24 cellular contexts compared by ENCODE assay signal in genomic region chr5:81310402-81311063, GRCh38. TPM values are rescaled to one million over a fixed set of nuclear protein-coding genes. Genes with fewer than 3 reads are reported as not detected.
DNase-seq lines count a peak whose midpoint lies in the region; ATAC-seq and TF ChIP-seq lines count a peak whose summit lies in the region.
"Had no signal": no experiment of that assay in that cellular context is flagged by ENCODE, and none has a peak within 500 bp of the region (broad histone marks: within the 10 kb centered on the region; RNA-seq: fewer than 3 reads in every experiment).

No MANE protein-coding gene starts in this region.

- intact Hi-C loops in CD4-positive, alpha-beta memory T cell (cut with micrococcal nuclease): no loop called here
- intact Hi-C loops in lower leg skin (cut with DNase I; ENCODE audit: low total_unique reads): no loop called here

- H3K9me3 Mint-ChIP-seq in CD4-positive, alpha-beta memory T cell: no peaks in the 10 kb centered on the region
- H3K9me3 Mint-ChIP-seq: CD14-positive monocyte, GM23338, IgD-negative memory B cell had no signal

- H3K9me3 ChIP-seq in SK-N-SH: no peaks in the 10 kb centered on the region
- no peaks in the 10 kb centered on the region for H3K9me3 ChIP-seq in CD4-positive, alpha-beta memory T cell (ENCODE audit: control insufficient read depth in 1 of 2, low read length in 2 of 2)
- H3K9me3 ChIP-seq in liver (ENCODE audit: control insufficient read depth in 4 of 4, low read length in 3 of 4): no peaks in the 10 kb centered on the region
- no peaks in the 10 kb centered on the region for H3K9me3 ChIP-seq in GM23248 (ENCODE audit: low read depth)
- H3K9me3 ChIP-seq: BE2C, SJCRH30 had no signal

- H3K9me2 ChIP-seq in SK-N-SH: no peaks in the 10 kb centered on the region
- H3K9me2 ChIP-seq in GM23248 (ENCODE audit: insufficient read depth): no peaks in the 10 kb centered on the region

- TF ChIP-seq RAD21 in SK-N-SH (IDR thresholded peaks at IDR 0.05; ENCODE audit: low read length) (no peak), liver (IDR thresholded peaks at IDR 0.05) (peak in 1 of 2 donors; percentile 3)

- H2AFZ ChIP-seq in SK-N-SH (ENCODE audit: low read depth) (no peak overlapping the region), GM23248 (no peak overlapping the region)
- H2AFZ ChIP-seq: GM23338 had no signal

- TF ChIP-seq CTCF in SK-N-SH (IDR thresholded peaks at IDR 0.05) (no peak), liver (IDR thresholded peaks at IDR 0.05; ENCODE audit: low read depth, low read length, missing input control) (no peak), lower leg skin (IDR thresholded peaks at IDR 0.05) (no peak)

- no peak for TF ChIP-seq POLR2A in lower leg skin (IDR thresholded peaks at IDR 0.05)

- in situ Hi-C loops in GM23248 (cut with MboI): no loop called here

- POLR2A ChIA-PET in SK-N-SH (lab: Yijun Ruan, JAX): no interaction called here
- POLR2A ChIA-PET in CD4-positive, alpha-beta memory T cell (lab: Charles Lee; ENCODE audit: partially characterized antibody): no interaction called here

- CTCF ChIA-PET in SK-N-SH (lab: Yijun Ruan, JAX): interaction anchor here (1.2 kb wide), 1 partner anchor 949 kb away, joined by 3 read pairs; no protein-coding TSS in a partner anchor
- CTCF ChIA-PET in CD4-positive, alpha-beta memory T cell (lab: Charles Lee; ENCODE audit: partially characterized antibody): interaction anchor here (1.0 kb wide), 1 partner anchor 9 kb away, joined by 4 read pairs; no protein-coding TSS in a partner anchor

- H3K36me3 ChIP-seq in SK-N-SH (replicated peaks in 1 of 2; ENCODE audit: control insufficient read depth in 1 of 2, insufficient read depth in 2 of 2, low read length in 1 of 2) (peaks cover 41 to 58% of the 10 kb centered on the region in 2 experiments), liver (ENCODE audit: control insufficient read depth in 4 of 4, insufficient read depth in 3 of 4, low read depth in 1 of 4, low read length in 3 of 4) (peaks cover 0 to 26% (median 20%) of the 10 kb centered on the region in 4 donors), GM23248 (ENCODE audit: low read depth) (peaks cover 42% of the 10 kb centered on the region)
- H3K36me3 ChIP-seq in CD4-positive, alpha-beta memory T cell (ENCODE audit: insufficient read depth, low read length): peaks cover 6% of the 10 kb centered on the region

- H3K79me2 ChIP-seq in SK-N-SH (ENCODE audit: insufficient read depth) (peaks cover 15% of the 10 kb centered on the region), GM23248 (ENCODE audit: insufficient read depth) (peaks cover 26% of the 10 kb centered on the region)

- H3K27me3 Mint-ChIP-seq in CD4-positive, alpha-beta memory T cell: no peaks in the 10 kb centered on the region
- H3K27me3 Mint-ChIP-seq: IgD-negative memory B cell had no signal

- no peak for DNase-seq in SK-N-SH
- no peak for DNase-seq in CD4-positive, alpha-beta memory T cell
- DNase-seq in NCI-H187 treated with DMSO at 0.1 percent for 48 hours (lab: John Stamatoyannopoulos, UW): peak; percentile 14
- DNase-seq in middle frontal gyrus (ENCODE audit: extremely low spot score, low spot score): no peak
- no peak for DNase-seq in GM23248
- DNase-seq in lower leg skin (ENCODE audit: low spot score in 2 of 2): no peak
- DNase-seq: 8988T, ACHN, BE2C, Calu3, HCEC 1CT, MM.1S, NCI-H1694, NCI-H2081 treated with DMSO at 0.1 percent for 48 hours, NCI-H524 treated with DMSO at 0.1 percent for 48 hours, NCI-H774, SJCRH30 had no signal

- H3K4me1 Mint-ChIP-seq in CD4-positive, alpha-beta memory T cell: peaks cover 0 to 9% (median 2%) of the 10 kb centered on the region in 4 donors

- H3K9ac ChIP-seq in SK-N-SH: no peak overlapping the region
- H3K9ac ChIP-seq in liver (ENCODE audit: low read depth in 1 of 2, low read length in 2 of 2): no peak overlapping the region
- no peak overlapping the region for H3K9ac ChIP-seq in GM23248
- H3K9ac ChIP-seq: KMS-11 had no signal

- no peaks in the 10 kb centered on the region for H4K20me1 ChIP-seq in SK-N-SH (ENCODE audit: insufficient read depth)
- H4K20me1 ChIP-seq in GM23248 (ENCODE audit: insufficient read depth): no peaks in the 10 kb centered on the region

- H3K27me3 ChIP-seq in SK-N-SH (ENCODE audit: insufficient read depth): no peaks in the 10 kb centered on the region
- H3K27me3 ChIP-seq in CD4-positive, alpha-beta memory T cell (ENCODE audit: insufficient read depth, low read length): no peaks in the 10 kb centered on the region
- no peaks in the 10 kb centered on the region for H3K27me3 ChIP-seq in liver (ENCODE audit: control insufficient read depth in 4 of 4, insufficient read depth in 4 of 4, low read length in 3 of 4)
- no peaks in the 10 kb centered on the region for H3K27me3 ChIP-seq in GM23248 (replicated peaks; ENCODE audit: insufficient read depth)
- H3K27me3 ChIP-seq: BE2C, SJCRH30 had no signal

- peak overlapping the region in 4 of 7 donors; percentile 7 to 20 (median 17) for H3K27ac Mint-ChIP-seq in CD4-positive, alpha-beta memory T cell
- H3K27ac Mint-ChIP-seq: CD14-positive monocyte, GM23338, IgD-negative memory B cell had no signal

- H3K4me2 ChIP-seq in SK-N-SH (no peak overlapping the region), GM23248 (ENCODE audit: unreplicated experiment) (no peak overlapping the region)
- H3K4me2 ChIP-seq: GM23338, KMS-11 had no signal

- no peak overlapping the region; a peak in 1 of 4 replicates for H3K27ac ChIP-seq in SK-N-SH (ENCODE audit: low read depth in 2 of 2, low read length in 1 of 2)
- H3K27ac ChIP-seq in CD4-positive, alpha-beta memory T cell (ENCODE audit: low read depth, low read length): no peak overlapping the region
- H3K27ac ChIP-seq in liver (ENCODE audit: low read depth in 1 of 2, low read length in 2 of 2): peak overlapping the region; percentile 55 to 68
- no peak overlapping the region for H3K27ac ChIP-seq in GM23248
- H3K27ac ChIP-seq: KMS-11, SJCRH30 had no signal

- no peak overlapping the region for H3K4me3 ChIP-seq in SK-N-SH (ENCODE audit: low read depth in 2 of 2, low read length in 1 of 2)
- no peak overlapping the region for H3K4me3 ChIP-seq in CD4-positive, alpha-beta memory T cell (ENCODE audit: low read length in 2 of 2)
- H3K4me3 ChIP-seq in liver (ENCODE audit: low read depth in 1 of 3, low read length in 3 of 3): no peak overlapping the region
- no peak overlapping the region for H3K4me3 ChIP-seq in GM23248
- H3K4me3 ChIP-seq in lower leg skin (ENCODE audit: low read depth, poor library complexity, severe bottlenecking): no peak overlapping the region
- H3K4me3 ChIP-seq: GM23338, SJCRH30 had no signal

- H3F3A ChIP-seq in SK-N-SH (replicated peaks; ENCODE audit: insufficient read depth) (peaks cover 7% of the 10 kb centered on the region), GM23248 (ENCODE audit: insufficient read depth) (peaks cover 15% of the 10 kb centered on the region)

- no peak overlapping the region for H3K4me3 Mint-ChIP-seq in CD4-positive, alpha-beta memory T cell
- H3K4me3 Mint-ChIP-seq: CD14-positive monocyte, GM23338, IgD-negative memory B cell had no signal

- no peak for ATAC-seq in SK-N-SH treated with all-trans-retinoic acid at 6 μM for 48 hours
- ATAC-seq: GM23338, Right ventricle myocardium inferior had no signal

- WGBS in SK-N-SH (ENCODE audit: low lambda C conversion rate): 90% methylated on average over 1 of the region's 1 CpG
- 34% methylated on average over 1 of the region's 1 CpG for WGBS in liver
- 40 to 74% methylated on average over 1 of the region's 1 CpG for WGBS in GM23248 (ENCODE audit: low coverage in 1 of 2, low lambda C conversion rate in 2 of 2, missing lambda C conversion rate in 2 of 2), 2 experiments
- 85 to 96% methylated on average over 1 of the region's 1 CpG for WGBS in lower leg skin, 2 donors

- no peak for TF ChIP-seq EP300 in SK-N-SH (IDR thresholded peaks at IDR 0.05; ENCODE audit: borderline replicate concordance in 1 of 2, low read depth in 1 of 2, low read length in 1 of 2)

- no peaks in the 10 kb centered on the region; a peak in 1 of 4 replicates for H3K4me1 ChIP-seq in SK-N-SH (ENCODE audit: control insufficient read depth in 1 of 2, insufficient read depth in 2 of 2, low read depth in 1 of 2, low read length in 1 of 2)
- no peaks in the 10 kb centered on the region for H3K4me1 ChIP-seq in CD4-positive, alpha-beta memory T cell (ENCODE audit: insufficient read depth, low read length)
- peaks cover 5 to 16% (median 8%) of the 10 kb centered on the region in 4 donors for H3K4me1 ChIP-seq in liver (ENCODE audit: control insufficient read depth in 4 of 4, insufficient read depth in 4 of 4, low read length in 3 of 4)
- peaks cover 11% of the 10 kb centered on the region; the same call in 1 of the 2 replicates for H3K4me1 ChIP-seq in GM23248 (ENCODE audit: insufficient read depth)

- peaks cover 34 to 56% of the 10 kb centered on the region in 2 donors for H3K36me3 Mint-ChIP-seq in CD4-positive, alpha-beta memory T cell

TF ChIP-seq in SK-N-SH treated with all-trans-retinoic acid at 6 μM for 48 hours, 23 proteins besides CTCF, POLR2A, EP300 and RAD21 (continues in another document):
- TF ChIP-seq ZNF565 (CRISPR knock-in tag; conservative IDR thresholded peaks at IDR 0.05; ENCODE audit: low read depth): no peak
- no peak for TF ChIP-seq ZFP3 (CRISPR knock-in tag; IDR thresholded peaks at IDR 0.05)
- no peak for TF ChIP-seq BACH2 (CRISPR knock-in tag; IDR thresholded peaks at IDR 0.05; ENCODE audit: borderline replicate concordance)
- TF ChIP-seq ISL1 (CRISPR knock-in tag; IDR thresholded peaks at IDR 0.05): 0 out of 2 replicates have a peak, but pooled peaks have one; percentile 9

TF ChIP-seq in SK-N-SH, 30 proteins besides CTCF, POLR2A, EP300 and RAD21 (continues in another document):
- TF ChIP-seq SMC3 (IDR thresholded peaks at IDR 0.05; ENCODE audit: low read depth, low read length) (no peak), NRF1 (IDR thresholded peaks at IDR 0.05; ENCODE audit: low read depth, low read length) (no peak), SIN3A (IDR thresholded peaks at IDR 0.05; ENCODE audit: borderline replicate concordance, low read depth, low read length) (no peak)

RNA-seq across cellular contexts. Expression of gene ZCCHC9, which starts 9.1 kb away (rescaled TPM):
- polyA plus RNA-seq in SK-N-SH (2012; rRNA removed) (13.2 and 14.8 TPM in 2 replicates), liver (10 to 100 TPM; 13.5 to 19.9 TPM), GM23248 (2016; fragmentation: Nextera tagmentation; extraction: Ambion mirVana) (18.9 and 21.2 TPM in 2 replicates)
- 16.9 and 22.2 TPM in 2 replicates for polyA plus RNA-seq in SK-N-SH (2012; cell fraction: cytosol; rRNA removed)
- 6.1 and 16.6 TPM in 2 replicates for polyA plus RNA-seq in SK-N-SH (2012; cell fraction: nucleus; rRNA removed)
- 10 to 100 TPM; 25.2 to 26.1 TPM for total RNA-seq in CD4-positive, alpha-beta memory T cell
- polyA plus RNA-seq in CD4-positive, alpha-beta memory T cell: 10 to 100 TPM; 20.0 to 25.2 TPM
- total RNA-seq in liver (10 to 100 TPM; 18.2 to 19.8 TPM), lower leg skin (10 to 100 TPM; 12.6 to 23.0 (median 21.2) TPM)
- total RNA-seq in GM23248 (2014; rRNA removed; shearing (Covaris generic)): 20.2 and 24.3 TPM in 2 replicates

Comparison
In these comparisons a context has a peak if more than half of its experiments do, and no peak if none do; other contexts are left out.
1. H3K27ac ChIP-seq: peak in liver (2 of 2); none in SK-N-SH (0 of 2), CD4-positive, alpha-beta memory T cell (single experiment) and GM23248 (single experiment).